In the genomic region with DNA sequence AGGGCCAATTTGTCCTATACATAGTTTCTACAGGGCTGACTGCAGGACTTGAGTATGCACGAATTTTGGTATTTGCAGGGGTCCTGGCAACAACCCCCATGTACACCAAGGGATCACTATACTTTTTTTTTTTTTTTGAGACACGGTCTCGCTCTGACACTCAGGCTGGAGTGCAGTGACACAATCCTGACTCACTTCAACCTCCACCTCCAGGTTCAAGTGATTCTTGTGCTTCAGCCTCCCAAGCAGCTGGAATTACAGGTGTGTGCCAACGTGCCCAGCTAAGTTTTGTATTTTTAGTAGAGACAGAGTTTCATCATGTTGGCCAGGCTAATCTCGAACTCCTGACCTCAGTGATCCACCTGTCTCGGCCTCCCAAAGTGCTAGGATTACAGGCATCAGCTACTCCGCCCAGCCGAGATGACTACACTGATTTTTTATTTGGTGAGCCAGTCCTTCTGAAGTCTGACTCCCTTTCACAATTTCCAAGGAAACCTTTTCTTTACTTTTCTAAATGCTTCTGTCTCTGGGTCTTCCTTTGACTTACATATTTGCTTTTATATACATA, we compare ENCODE assay signal across 26 cellular contexts.
"Had no signal": no experiment of that assay in that cellular context is flagged by ENCODE, and none has a peak within 500 bp of the region (broad histone marks: within the 10 kb centered on the region; RNA-seq: fewer than 3 reads in every experiment).

No MANE protein-coding gene starts in this region.

- H3K27ac ChIP-seq: body of pancreas, esophagus muscularis mucosa, ovary, thyroid gland, upper lobe of left lung, vagina had no signal

- DNase-seq: activated CD4-positive, alpha-beta T cell treated with anti-CD3 and anti-CD28 coated beads for 4 hours; activated CD4-positive, alpha-beta T cell treated with anti-CD3 and anti-CD28 coated beads, Interleukin-2, amount 50 U/mL, for 4 hours; activated CD4-positive, CD25-positive, alpha-beta regulatory T cell; activated naive CD4-positive, alpha-beta T cell; activated T-cell treated with anti-CD3 and anti-CD28 coated beads for 4 hours; activated T-cell treated with anti-CD3 and anti-CD28 coated beads, Interleukin-2, amount 50 U/mL, for 72 hours; aorta; body of pancreas; cortex of kidney; effector memory CD8-positive, alpha-beta T cell; foreskin melanocyte; naive B cell; nephron progenitor cell; ovary; stimulated activated CD4-positive, alpha-beta T cell treated with anti-CD3 and anti-CD28 coated beads, Interleukin-1b, Interleukin-23, amount 100 ng/mL, for 48 hours; stimulated activated CD4-positive, alpha-beta T cell treated with anti-CD3 and anti-CD28 coated beads, Interleukin-4, amount 100 ng/mL, for 4 hours; stimulated activated CD8-positive, alpha-beta memory T cell treated with anti-CD3 and anti-CD28 coated beads, Interleukin-4, amount 100 ng/mL, for 48 hours; stimulated activated naive CD8-positive, alpha-beta T cell treated with anti-CD3 and anti-CD28 coated beads, Interleukin-15, amount 100 ng/mL, for 72 hours; T-helper 2 cell; thyroid gland had no signal

- H3K27me3 ChIP-seq: body of pancreas, esophagus muscularis mucosa, ovary, thyroid gland, upper lobe of left lung, vagina had no signal

- ATAC-seq: activated naive CD4-positive, alpha-beta T cell treated with anti-CD3 and anti-CD28 coated beads, Interleukin-2, amount 50 U/mL, for 72 hours; activated T-cell treated with anti-CD3 and anti-CD28 coated beads, Interleukin-2, amount 50 U/mL, for 72 hours; body of pancreas; effector memory CD8-positive, alpha-beta T cell; stimulated activated memory B cell treated with anti-CD40 and anti-IgM and Interleukin-4, amounts not matched to agents 10 μg/mL and 1 μg/mL and 100 μg/mL, for 72 hours; stimulated activated naive CD8-positive, alpha-beta T cell treated with anti-CD3 and anti-CD28 coated beads, Interleukin-15, amount 100 ng/mL, for 72 hours had no signal

- H3K36me3 ChIP-seq: ovary, vagina had no signal

- H3K9me3 ChIP-seq: body of pancreas, esophagus muscularis mucosa, ovary, thyroid gland, upper lobe of left lung, vagina had no signal

- H3K4me3 ChIP-seq: body of pancreas, esophagus muscularis mucosa, ovary, smooth muscle cell, thyroid gland, upper lobe of left lung, vagina had no signal

- H3K4me1 ChIP-seq: body of pancreas, esophagus muscularis mucosa, thyroid gland, upper lobe of left lung, vagina had no signal

- H3K4me2 ChIP-seq: smooth muscle cell had no signal
